ENCODE assay signal across 8 cellular contexts in genomic region chr2:64989126-64989981, GRCh38. TPM values are rescaled to one million over a fixed set of nuclear protein-coding genes. Genes with fewer than 3 reads are reported as not detected.
A peak's percentile ranks its signal among the peaks of the same experiment; 100 is the strongest.
DNase-seq lines count a peak whose midpoint lies in the region; ATAC-seq and TF ChIP-seq lines count a peak whose summit lies in the region.

Gene SLC1A4 (plus strand): TSS chr2:64989399. CDS start chr2:64989644, 245 bp downstream.

- H3K9me3 ChIP-seq in DOHH2 (ENCODE audit: control insufficient read depth, insufficient read depth, low read length) = no peaks in the 10 kb centered on the region
- H3K9me3 ChIP-seq in neural cell (ENCODE audit: low read length) = no peaks in the 10 kb centered on the region
- H3K9me3 ChIP-seq in stomach = no peaks in the 10 kb centered on the region

- peaks cover 46% of the 10 kb centered on the region for H3K27me3 Mint-ChIP-seq in GM23338 (ENCODE audit: insufficient read depth, low read depth, poor library complexity)

- intact Hi-C loops in stomach (cut with DNase I; ENCODE audit: low total_unique reads) = no loop called here

- peak; percentile 35 for TF ChIP-seq RAD21 in neural cell (conservative IDR thresholded peaks at IDR 0.05)

- TF ChIP-seq EP300 in neural cell (conservative IDR thresholded peaks at IDR 0.05; ENCODE audit: poor library complexity, severe bottlenecking) (no peak), stomach (IDR thresholded peaks at IDR 0.05) (no peak)

- H3F3A ChIP-seq in DOHH2 (ENCODE audit: control insufficient read depth, insufficient read depth) = peaks cover 2% of the 10 kb centered on the region; the same call in 1 of the 2 replicates
- 0 out of 2 replicates have a peak, but pooled peaks cover 3% of the 10 kb centered on the region for H3F3A ChIP-seq in GM23338 (replicated peaks; ENCODE audit: low read depth)
- no peaks in the 10 kb centered on the region for H3F3A ChIP-seq in neural cell (ENCODE audit: insufficient read depth, low read length, poor library complexity, severe bottlenecking)

- H3K4me1 ChIP-seq in DOHH2 (ENCODE audit: control insufficient read depth, low read length) (peaks cover 50% of the 10 kb centered on the region), GM23338 (ENCODE audit: insufficient read depth) (peaks cover 7% of the 10 kb centered on the region; the same call in 1 of the 2 replicates), stomach (peaks cover 21 to 53% (median 35%) of the 10 kb centered on the region in 4 donors)

- no peak within 1 kb of the TSS for H3K27ac Mint-ChIP-seq in GM23338

- peaks cover 7% of the 10 kb centered on the region; the same call in 1 of the 3 replicates for H3K36me3 Mint-ChIP-seq in GM23338 (ENCODE audit: low read depth)

- H3K9ac ChIP-seq in neural cell (ENCODE audit: low read length) = peak within 1 kb of the TSS; percentile 97

- TF ChIP-seq CTCF in DOHH2 (IDR thresholded peaks at IDR 0.05; ENCODE audit: low read depth, low read length, poor library complexity, severe bottlenecking) (no peak), GM23338 (conservative IDR thresholded peaks at IDR 0.05; ENCODE audit: low read depth in 2 of 2) (no peak), neural cell (IDR thresholded peaks at IDR 0.05; ENCODE audit: poor library complexity, severe bottlenecking) (no peak), stomach (IDR thresholded peaks at IDR 0.05) (no peak)

- H2AFZ ChIP-seq in GM23338 (peak within 1 kb of the TSS; percentile 88), neural cell (ENCODE audit: low read depth, low read length) (peak within 1 kb of the TSS; percentile 93)

- peak; percentile 78 for TF ChIP-seq POLR2A in Raji (IDR thresholded peaks at IDR 0.05; ENCODE audit: insufficient read depth, low read depth, low read length)
- TF ChIP-seq POLR2A in stomach (IDR thresholded peaks at IDR 0.05) = no peak

- H3K4me2 ChIP-seq in DOHH2 (ENCODE audit: low read length) (peak within 1 kb of the TSS; percentile 77), GM23338 (peak within 1 kb of the TSS; percentile 94), neural cell (ENCODE audit: low read length) (peak within 1 kb of the TSS; percentile 99)

- H3K79me2 ChIP-seq in DOHH2 (ENCODE audit: control insufficient read depth, low read length) = peaks cover 56% of the 10 kb centered on the region
- 0 out of 2 replicates have a peak, but pooled peaks cover 3% of the 10 kb centered on the region for H3K79me2 ChIP-seq in GM23338 (replicated peaks; ENCODE audit: insufficient read depth)
- peaks cover 27% of the 10 kb centered on the region for H3K79me2 ChIP-seq in neural cell (replicated peaks; ENCODE audit: insufficient read depth, low read length)

- H3K4me3 Mint-ChIP-seq in GM23338 = peak within 1 kb of the TSS; percentile 82

- peak; percentile 61 for ATAC-seq in GM23338

- H3K27ac ChIP-seq in DOHH2 (ENCODE audit: low read depth, low read length) (peak within 1 kb of the TSS; percentile 64), GM23338 (ENCODE audit: low read depth) (no peak within 1 kb of the TSS), neural cell (ENCODE audit: low read length) (peak within 1 kb of the TSS; percentile 95), stomach (peak within 1 kb of the TSS; percentile 92 to 98 (median 94))

- DNase-seq in GM23338 (ENCODE audit: low spot score) (peak; percentile 81), LHCN-M2 (ENCODE audit: low read depth) (peak; percentile 76), fibroblast of the conjunctiva (ENCODE audit: low read depth) (peak; percentile 54), stomach (peak; percentile 91)
- peak; percentile 83 for DNase-seq in activated T-helper 9 cell treated with anti-CD3 and anti-CD28 coated beads, Interleukin-2, amount 50 U/mL, for 16 hours (ENCODE audit: low read depth)

- 0 to 1% (median 0%) methylated on average over 10 to 101 of the region's 109 CpGs for WGBS in stomach, 5 donors

- H3K27me3 ChIP-seq in DOHH2 (ENCODE audit: control insufficient read depth, low read length) (no peaks in the 10 kb centered on the region), GM23338 (ENCODE audit: insufficient read depth) (peaks cover 70% of the 10 kb centered on the region), neural cell (ENCODE audit: insufficient read depth, low read depth, low read length) (no peaks in the 10 kb centered on the region), stomach (no peaks in the 10 kb centered on the region)

- peaks cover 16% of the 10 kb centered on the region for H3K4me1 Mint-ChIP-seq in GM23338

- H3K4me3 ChIP-seq in DOHH2 (ENCODE audit: low read length) (peak within 1 kb of the TSS; percentile 98), GM23338 (peak within 1 kb of the TSS; percentile 89), neural cell (ENCODE audit: low read length) (peak within 1 kb of the TSS; percentile 96), stomach (peak within 1 kb of the TSS; percentile 75 to 87 (median 84))

- no peaks in the 10 kb centered on the region for H3K9me2 ChIP-seq in DOHH2 (replicated peaks; ENCODE audit: control insufficient read depth, low read length)
- no peaks in the 10 kb centered on the region for H3K9me2 ChIP-seq in GM23338 (ENCODE audit: insufficient read depth)
- H3K9me2 ChIP-seq in neural cell (ENCODE audit: insufficient read depth, low read length) = no peaks in the 10 kb centered on the region

- H3K36me3 ChIP-seq in DOHH2 (ENCODE audit: control insufficient read depth, low read length) = peaks cover 44% of the 10 kb centered on the region
- no peaks in the 10 kb centered on the region for H3K36me3 ChIP-seq in GM23338 (ENCODE audit: insufficient read depth)
- no peaks in the 10 kb centered on the region for H3K36me3 ChIP-seq in neural cell (ENCODE audit: insufficient read depth, low read length)
- H3K36me3 ChIP-seq in stomach = no peaks in the 10 kb centered on the region

- H3K9me3 Mint-ChIP-seq in GM23338 = peaks cover 2% of the 10 kb centered on the region; the same call in 1 of the 3 replicates

- peaks cover 10% of the 10 kb centered on the region for H4K20me1 ChIP-seq in DOHH2 (ENCODE audit: control insufficient read depth, insufficient read depth, low read depth, low read length)
- peaks cover 8% of the 10 kb centered on the region for H4K20me1 ChIP-seq in GM23338 (replicated peaks; ENCODE audit: insufficient read depth)
- no peaks in the 10 kb centered on the region for H4K20me1 ChIP-seq in neural cell (ENCODE audit: insufficient read depth)

TF ChIP-seq in GM23338, 12 proteins besides CTCF, POLR2A, EP300 and RAD21:
- TF ChIP-seq EZH2 (IDR thresholded peaks at IDR 0.05; ENCODE audit: low read depth, unreplicated experiment) (peak; percentile 55), ZNF114 (CRISPR knock-in tag; IDR thresholded peaks at IDR 0.05) (no peak)

TF ChIP-seq in neural cell, 6 proteins besides CTCF, POLR2A, EP300 and RAD21:
- peak; percentile 59 for TF ChIP-seq TAF1 (IDR thresholded peaks at IDR 0.05; ENCODE audit: low read depth)
- TF ChIP-seq POLR2AphosphoS5 (IDR thresholded peaks at IDR 0.05) = peak; percentile 87
- peak; percentile 67 for TF ChIP-seq MXI1 (conservative IDR thresholded peaks at IDR 0.05; ENCODE audit: poor library complexity, severe bottlenecking)
- TF ChIP-seq EZH2 (IDR thresholded peaks at IDR 0.05; ENCODE audit: borderline replicate concordance, insufficient read depth, low read length, poor library complexity, severe bottlenecking) = no peak
- TF ChIP-seq REST (IDR thresholded peaks at IDR 0.05; ENCODE audit: borderline replicate concordance) = peak; percentile 79
- no peak for TF ChIP-seq SMC3 (conservative IDR thresholded peaks at IDR 0.05; ENCODE audit: poor library complexity)

RNA-seq across cellular contexts. Expression of gene SLC1A4, which starts in this region (rescaled TPM):
- total RNA-seq in GM23338 (2014; rRNA removed; shearing (Covaris generic)) = 2.2 and 2.7 TPM in 2 replicates
- polyA plus RNA-seq in GM23338 (2016; fragmentation: Nextera tagmentation; extraction: Ambion mirVana) = 1.3 TPM in 2 replicates
- total RNA-seq in LHCN-M2 (2014; rRNA removed) = 2.8 and 4.0 TPM in 2 replicates
- polyA plus RNA-seq in LHCN-M2 (2012) = 6.0 TPM
- polyA plus RNA-seq in neural cell = 33.8 and 38.0 TPM in 2 replicates
- polyA minus RNA-seq in neural cell = 65.0 and 65.2 TPM in 2 replicates
- total RNA-seq in stomach = 10 to 100 TPM in 2 of 5 donors, 1 to 10 TPM in 3; 1.3 to 30.1 (median 8.3) TPM
- polyA plus RNA-seq in stomach = 1 to 10 TPM; 2.7 to 6.5 (median 6.2) TPM
